9 cellular contexts compared by ENCODE assay signal in genomic region chr3:124860599-124860998, GRCh38. TPM values are rescaled to one million over a fixed set of nuclear protein-coding genes. Genes with fewer than 3 reads are reported as not detected.
DNase-seq lines count a peak whose midpoint lies in the region; ATAC-seq lines count a peak whose summit lies in the region.
"Had no signal": no experiment of that assay in that cellular context is flagged by ENCODE, and none has a peak within 500 bp of the region (broad histone marks: within the 10 kb centered on the region; RNA-seq: fewer than 3 reads in every experiment).

No MANE protein-coding gene starts in this region.

- in situ Hi-C loops in Caki2 (cut with HindIII; ENCODE audit: low pct_unique_long_range_greater_than_20kb, low sequenced_read_pairs): no loop called here

- ATAC-seq in Right ventricle myocardium inferior: peak; percentile 87
- no peak for ATAC-seq in HG02938 (IDR thresholded peaks at IDR 0.05; ENCODE audit: unreplicated experiment)
- no peak for ATAC-seq in HG02588 (IDR thresholded peaks at IDR 0.05; ENCODE audit: unreplicated experiment)

- DNase-seq in Caki2 (ENCODE audit: low read depth): peak; percentile 81
- peak; percentile 67 for DNase-seq in T1000 (lab: John Stamatoyannopoulos, UW)
- DNase-seq in Right ventricle myocardium inferior (ENCODE audit: missing footprints): no peak
- peak; percentile 82 for DNase-seq in pulmonary artery endothelial cell (ENCODE audit: low read depth, low spot score)
- no peak for DNase-seq in NCI-H2029 (lab: John Stamatoyannopoulos, UW)
- no peak for DNase-seq in stimulated activated CD4-positive, alpha-beta T cell treated with anti-CD3 and anti-CD28 coated beads, Interleukin-4, amount 100 ng/mL, for 1 hour
- DNase-seq: activated naive CD8-positive, alpha-beta T cell treated with anti-CD3 and anti-CD28 coated beads, Interleukin-2, amount 10 ng/mL, durations not matched to agents 7 days and 5 days had no signal

- intact Hi-C loops in Right ventricle myocardium inferior (cut with DNase I): no loop called here

RNA-seq across cellular contexts. Expression of gene ITGB5, which starts 26.6 kb away (rescaled TPM):
- 361 and 475 TPM in 2 replicates for total RNA-seq in Caki2 (2014; rRNA removed; shearing (Covaris generic); ENCODE audit: low replicate concordance)
- total RNA-seq in Right ventricle myocardium inferior (109 TPM), pulmonary artery endothelial cell (161 and 184 TPM in 2 replicates)

Comparison
In these comparisons a context has a peak if more than half of its experiments do, and no peak if none do; other contexts are left out.
1. DNase-seq: peak in Caki2 (single experiment), T1000 (single experiment) and pulmonary artery endothelial cell (single experiment); none in Right ventricle myocardium inferior (single experiment), NCI-H2029 (single experiment) and stimulated activated CD4-positive, alpha-beta T cell treated with anti-CD3 and anti-CD28 coated beads, Interleukin-4, amount 100 ng/mL, for 1 hour (single experiment).